ENCODE assay signal across 8 cellular contexts in genomic region chr19:4067396-4068057, GRCh38. TPM values are rescaled to one million over a fixed set of nuclear protein-coding genes. Genes with fewer than 3 reads are reported as not detected.
DNase-seq lines count a peak whose midpoint lies in the region; ATAC-seq and TF ChIP-seq lines count a peak whose summit lies in the region.

No MANE protein-coding gene starts in this region.

- H3K79me2 ChIP-seq in mammary epithelial cell (ENCODE audit: insufficient read depth, low read length): peaks cover 31% of the 10 kb centered on the region

- peaks cover 12% of the 10 kb centered on the region for H3K4me1 ChIP-seq in mammary epithelial cell (ENCODE audit: insufficient read depth, low read length)
- H3K4me1 ChIP-seq in left lung: peaks cover 11 to 45% of the 10 kb centered on the region in 2 donors
- peaks cover 20 to 24% of the 10 kb centered on the region in 2 donors for H3K4me1 ChIP-seq in thyroid gland

- H3K27ac ChIP-seq in mammary epithelial cell (ENCODE audit: insufficient read depth, low read depth, low read length) (no peak overlapping the region), left lung (peak overlapping the region; percentile 95 to 96), thyroid gland (peak overlapping the region; percentile 91 to 98 (median 93))

- peak overlapping the region; percentile 78 for H2AFZ ChIP-seq in mammary epithelial cell (ENCODE audit: low read depth, low read length)

- H3K27me3 ChIP-seq in MG63: no peaks in the 10 kb centered on the region
- no peaks in the 10 kb centered on the region for H3K27me3 ChIP-seq in mammary epithelial cell (ENCODE audit: insufficient read depth, low read length)
- no peaks in the 10 kb centered on the region for H3K27me3 ChIP-seq in left lung
- H3K27me3 ChIP-seq in thyroid gland: no peaks in the 10 kb centered on the region

- peaks cover 6% of the 10 kb centered on the region for H4K20me1 ChIP-seq in mammary epithelial cell (ENCODE audit: insufficient read depth, low read length)

- H3K9me3 ChIP-seq in MG63 (no peaks in the 10 kb centered on the region), mammary epithelial cell (replicated peaks; ENCODE audit: insufficient read depth, low read length) (no peaks in the 10 kb centered on the region), left lung (no peaks in the 10 kb centered on the region), thyroid gland (no peaks in the 10 kb centered on the region)

- dilution Hi-C loops in mammary epithelial cell (cut with HindIII; ENCODE audit: low sequenced_read_pairs): loop anchor here (10.0 kb wide), 1 partner anchor 297 kb away; no protein-coding TSS in a partner anchor

- H3K4me3 ChIP-seq in MG63 (peak overlapping the region; percentile 65), mammary epithelial cell (replicated peaks in 1 of 3; ENCODE audit: insufficient read depth in 1 of 3, low read depth in 2 of 3, low read length in 3 of 3) (peak overlapping the region; percentile 49 to 92 (median 70)), left lung (peak overlapping the region; percentile 75 to 93), thyroid gland (replicated peaks in 1 of 3) (peak overlapping the region; percentile 34 to 93 (median 83))

- TF ChIP-seq CTCF in mammary epithelial cell (conservative IDR thresholded peaks at IDR 0.05 in 1 of 2, IDR thresholded peaks at IDR 0.05 in 1 of 2; ENCODE audit: extremely low read depth in 1 of 2, insufficient read depth in 1 of 2, low read depth in 1 of 2, low read length in 2 of 2): no peak
- TF ChIP-seq CTCF in left lung (IDR thresholded peaks at IDR 0.05): no peak
- TF ChIP-seq CTCF in thyroid gland (IDR thresholded peaks at IDR 0.05): no peak

- intact Hi-C loops in mammary epithelial cell (cut with micrococcal nuclease): no loop called here
- intact Hi-C loops in left lung (cut with DNase I): no loop called here
- intact Hi-C loops in thyroid gland (cut with DNase I): loop anchor here (5.0 kb wide), 1 partner anchor 55 kb away; the partner anchor contains the start of gene MAP2K2

- ATAC-seq in left lung (no peak), HG02938 (IDR thresholded peaks at IDR 0.05; ENCODE audit: unreplicated experiment) (no peak), HG03520 (IDR thresholded peaks at IDR 0.05; ENCODE audit: unreplicated experiment) (no peak)

- peaks cover 17% of the 10 kb centered on the region for H3K36me3 ChIP-seq in MG63
- no peaks in the 10 kb centered on the region for H3K36me3 ChIP-seq in mammary epithelial cell (ENCODE audit: insufficient read depth, low read length)
- peaks cover 0 to 11% of the 10 kb centered on the region in 2 donors for H3K36me3 ChIP-seq in left lung
- no peaks in the 10 kb centered on the region for H3K36me3 ChIP-seq in thyroid gland

- BruUV-seq in mammary epithelial cell (replicated peaks; lab: Mats Ljungman, UMichigan): no TSS peak

- WGBS in mammary epithelial cell (ENCODE audit: low coverage, missing lambda C conversion rate): no CpG with 5 or more reads among the region's 58 CpGs
- WGBS in thyroid gland, 2 donors: 1 to 3% methylated on average over 13 to 27 of the region's 58 CpGs

- H3K4me2 ChIP-seq in mammary epithelial cell (ENCODE audit: insufficient read depth, low read depth, low read length): peak overlapping the region; percentile 78

- no peak for TF ChIP-seq POLR2A in thyroid gland (IDR thresholded peaks at IDR 0.05)

- in situ Hi-C loops in mammary epithelial cell (cut with MboI; ENCODE audit: low sequenced_read_pairs in 2 of 2): no loop called here

- CTCF ChIA-PET in mammary epithelial cell (lab: Charles Lee; ENCODE audit: low non-redundant PET): no interaction called here

- H3K9ac ChIP-seq in mammary epithelial cell (ENCODE audit: insufficient read depth, low read length): no peak overlapping the region

- peak; percentile 53 for DNase-seq in CMK (ENCODE audit: low read depth)
- no peak for DNase-seq in MG63
- DNase-seq in mammary epithelial cell: no peak
- peak in 1 of 2 donors; percentile 87 for DNase-seq in left lung
- DNase-seq in thyroid gland: no peak
- no peak for DNase-seq in NCI-H226

RNA-seq across cellular contexts. Expression of gene ZBTB7A, which starts 0.8 kb away (rescaled TPM):
- 7.8 and 8.7 TPM in 2 replicates for total RNA-seq in MG63 (2014; rRNA removed; shearing (Covaris generic); ENCODE audit: low replicate concordance)
- total RNA-seq in mammary epithelial cell: 10 to 100 TPM; 40.8 to 52.9 TPM
- polyA plus RNA-seq in mammary epithelial cell: 11.0 TPM
- polyA minus RNA-seq in mammary epithelial cell: 9.2 TPM
- total RNA-seq in left lung: 10 to 100 TPM; 38.8 to 49.5 TPM
- total RNA-seq in thyroid gland: 10 to 100 TPM; 45.3 to 85.3 (median 54.9) TPM

RNA-seq across cellular contexts. Expression of gene MAP2K2, which starts 56.4 kb away (rescaled TPM):
- total RNA-seq in MG63 (2014; rRNA removed; shearing (Covaris generic); ENCODE audit: low replicate concordance): 115 and 216 TPM in 2 replicates
- total RNA-seq in mammary epithelial cell (100 to 1,000 TPM; 109 to 163 TPM), left lung (100 to 1,000 TPM; 129 to 143 TPM), thyroid gland (10 to 100 TPM; 59.4 to 95.3 (median 81.8) TPM)
- polyA plus RNA-seq in mammary epithelial cell: 112 TPM
- polyA minus RNA-seq in mammary epithelial cell: 91.5 TPM

RNA-seq across cellular contexts. Expression of gene PIAS4, which starts 60.0 kb away (rescaled TPM):
- total RNA-seq in MG63 (2014; rRNA removed; shearing (Covaris generic); ENCODE audit: low replicate concordance): 7.4 and 10.4 TPM in 2 replicates
- total RNA-seq in mammary epithelial cell (10 to 100 TPM; 20.8 to 29.9 TPM), left lung (10 to 100 TPM; 24.3 to 26.9 TPM), thyroid gland (10 to 100 TPM; 14.7 to 32.3 (median 16.0) TPM)
- 11.5 TPM for polyA plus RNA-seq in mammary epithelial cell
- polyA minus RNA-seq in mammary epithelial cell: 13.7 TPM
